Comparison of ENCODE assay signal across 22 cellular contexts in genomic region chr22:20087319-20088262, GRCh38. TPM values are rescaled to one million over a fixed set of nuclear protein-coding genes. Genes with fewer than 3 reads are reported as not detected.
DNase-seq lines count a peak whose midpoint lies in the region; ATAC-seq, FAIRE-seq and TF ChIP-seq lines count a peak whose summit lies in the region.
"Had no signal": no experiment of that assay in that cellular context is flagged by ENCODE, and none has a peak within 500 bp of the region (broad histone marks: within the 10 kb centered on the region; RNA-seq: fewer than 3 reads in every experiment).

No MANE protein-coding gene starts in this region.

- intact Hi-C loops in CD14-positive monocyte (cut with micrococcal nuclease) (no loop called here), Calu3 (cut with micrococcal nuclease; ENCODE audit: unreplicated experiment) (no loop called here)
- intact Hi-C loops in CD4-positive, alpha-beta memory T cell (cut with micrococcal nuclease) = no loop called here
- intact Hi-C loops in naive thymus-derived CD4-positive, alpha-beta T cell (cut with micrococcal nuclease) = no loop called here

- H3K36me3 ChIP-seq in CD4-positive, alpha-beta memory T cell (ENCODE audit: insufficient read depth, low read length) = peaks cover 67% of the 10 kb centered on the region
- peaks cover 50% of the 10 kb centered on the region for H3K36me3 ChIP-seq in bronchial epithelial cell (ENCODE audit: control insufficient read depth, insufficient read depth, low read length)
- peaks cover 16 to 72% (median 26%) of the 10 kb centered on the region in 3 experiments for H3K36me3 ChIP-seq in naive thymus-derived CD4-positive, alpha-beta T cell (ENCODE audit: control insufficient read depth in 2 of 3, insufficient read depth in 3 of 3, low read length in 3 of 3)

- H3K27me3 ChIP-seq in CD4-positive, alpha-beta memory T cell (ENCODE audit: insufficient read depth, low read length) = no peaks in the 10 kb centered on the region
- no peaks in the 10 kb centered on the region for H3K27me3 ChIP-seq in bronchial epithelial cell (ENCODE audit: control insufficient read depth, insufficient read depth, low read length)
- no peaks in the 10 kb centered on the region for H3K27me3 ChIP-seq in naive thymus-derived CD4-positive, alpha-beta T cell (ENCODE audit: control insufficient read depth in 2 of 2, insufficient read depth in 2 of 2, low read length in 2 of 2)
- H3K27me3 ChIP-seq: stomach, thyroid gland had no signal

- H3K27me3 Mint-ChIP-seq in CD14-positive monocyte (ENCODE audit: low read depth in 3 of 3) (peaks cover 0 to 2% (median 0%) of the 10 kb centered on the region in 3 donors), Calu3 (ENCODE audit: unreplicated experiment) (no peaks in the 10 kb centered on the region)
- H3K27me3 Mint-ChIP-seq in CD4-positive, alpha-beta memory T cell = no peaks in the 10 kb centered on the region
- no peaks in the 10 kb centered on the region for H3K27me3 Mint-ChIP-seq in naive thymus-derived CD4-positive, alpha-beta T cell
- H3K27me3 Mint-ChIP-seq: activated naive CD4-positive, alpha-beta T cell treated with anti-CD3 and anti-CD28 coated beads, Interleukin-2, amount 50 U/mL, for 24 hours had no signal

- H3K27ac ChIP-seq in CD4-positive, alpha-beta memory T cell (ENCODE audit: low read depth, low read length) = no peak overlapping the region
- H3K27ac ChIP-seq in naive thymus-derived CD4-positive, alpha-beta T cell (ENCODE audit: low read depth, low read length) = no peak overlapping the region
- H3K27ac ChIP-seq: prostate gland, stomach, thyroid gland had no signal

- ATAC-seq in naive thymus-derived CD4-positive, alpha-beta T cell = peak; percentile 47

- CTCF ChIA-PET in CD4-positive, alpha-beta memory T cell (lab: Charles Lee; ENCODE audit: partially characterized antibody) = no interaction called here
- CTCF ChIA-PET in naive thymus-derived CD4-positive, alpha-beta T cell (lab: Charles Lee) = interaction anchor here (0.7 kb wide), 1 partner anchor 1866 kb away, joined by 3 read pairs; no protein-coding TSS in a partner anchor
- CTCF ChIA-PET in Calu3 (lab: Charles Lee) = no interaction called here

- peak overlapping the region in 1 of 2 donors; percentile 35 for H3K4me3 Mint-ChIP-seq in CD14-positive monocyte
- H3K4me3 Mint-ChIP-seq in CD4-positive, alpha-beta memory T cell = peak overlapping the region in 2 of 8 donors; percentile 29 to 41
- no peak overlapping the region for H3K4me3 Mint-ChIP-seq in naive thymus-derived CD4-positive, alpha-beta T cell
- no peak overlapping the region for H3K4me3 Mint-ChIP-seq in Calu3 (ENCODE audit: low read depth, unreplicated experiment)
- H3K4me3 Mint-ChIP-seq: activated naive CD4-positive, alpha-beta T cell treated with anti-CD3 and anti-CD28 coated beads, Interleukin-2, amount 50 U/mL, for 24 hours had no signal

- H3K4me3 ChIP-seq in CD4-positive, alpha-beta memory T cell (ENCODE audit: low read length in 2 of 2) = no peak overlapping the region
- H3K4me3 ChIP-seq in bronchial epithelial cell (ENCODE audit: low read depth, low read length) = no peak overlapping the region
- no peak overlapping the region for H3K4me3 ChIP-seq in naive thymus-derived CD4-positive, alpha-beta T cell (ENCODE audit: low read length)
- H3K4me3 ChIP-seq: lung, prostate gland, stomach, thyroid gland had no signal

- no TSS peak for BruUV-seq in Calu3 (replicated peaks; lab: Mats Ljungman, UMichigan)

- POLR2A ChIA-PET in CD4-positive, alpha-beta memory T cell (lab: Charles Lee; ENCODE audit: partially characterized antibody) = no interaction called here
- POLR2A ChIA-PET in naive thymus-derived CD4-positive, alpha-beta T cell (lab: Charles Lee) = no interaction called here

- DNase-seq in CD14-positive monocyte (ENCODE audit: low spot score) (peak; percentile 33), bronchial epithelial cell (ENCODE audit: low read depth) (no peak), Calu3 (no peak), cerebellum (ENCODE audit: low spot score) (no peak), SKM-1 treated with dmso at 0.1 percent for 144 hours (lab: John Stamatoyannopoulos, UW; ENCODE audit: unreplicated experiment) (no peak), midbrain (lab: John Stamatoyannopoulos, UW) (no peak)
- no peak for DNase-seq in CD4-positive, alpha-beta memory T cell
- DNase-seq in naive thymus-derived CD4-positive, alpha-beta T cell = no peak
- DNase-seq: activated T-cell treated with anti-CD3 and anti-CD28 coated beads, Interleukin-2, amount 50 U/mL, for 48 hours; C1 segment of cervical spinal cord; Karpas-422; NCI-H1436; NCI-H2107; NCI-H446; RPMI8226; stomach; thyroid gland had no signal

- no peaks in the 10 kb centered on the region for H3K9me3 ChIP-seq in CD4-positive, alpha-beta memory T cell (ENCODE audit: control insufficient read depth in 1 of 2, low read length in 2 of 2)
- H3K9me3 ChIP-seq in naive thymus-derived CD4-positive, alpha-beta T cell (ENCODE audit: control insufficient read depth in 2 of 3, low read length in 3 of 3) = no peaks in the 10 kb centered on the region
- H3K9me3 ChIP-seq: prostate gland, stomach, thyroid gland had no signal

- peak overlapping the region in 2 of 7 donors; percentile 46 to 48 for H3K27ac Mint-ChIP-seq in CD14-positive monocyte
- H3K27ac Mint-ChIP-seq in CD4-positive, alpha-beta memory T cell = peak overlapping the region in 5 of 7 donors; percentile 5 to 56 (median 31)
- peak overlapping the region in 1 of 9 donors; percentile 70 for H3K27ac Mint-ChIP-seq in naive thymus-derived CD4-positive, alpha-beta T cell
- H3K27ac Mint-ChIP-seq in Calu3 (ENCODE audit: unreplicated experiment) = no peak overlapping the region
- H3K27ac Mint-ChIP-seq: activated naive CD4-positive, alpha-beta T cell treated with anti-CD3 and anti-CD28 coated beads, Interleukin-2, amount 50 U/mL, for 24 hours had no signal

- FAIRE-seq in bronchial epithelial cell (lab: Jason Lieb, UNC) = peak; percentile 60
- FAIRE-seq: GM12891, keratinocyte had no signal

- H3K4me1 Mint-ChIP-seq in CD14-positive monocyte = peaks cover 17% of the 10 kb centered on the region
- peaks cover 24 to 55% (median 41%) of the 10 kb centered on the region in 4 donors for H3K4me1 Mint-ChIP-seq in CD4-positive, alpha-beta memory T cell
- H3K4me1 Mint-ChIP-seq in naive thymus-derived CD4-positive, alpha-beta T cell = peaks cover 22 to 40% (median 31%) of the 10 kb centered on the region in 7 donors
- peaks cover 24% of the 10 kb centered on the region for H3K4me1 Mint-ChIP-seq in Calu3 (ENCODE audit: low read depth, unreplicated experiment)

- H3K4me1 ChIP-seq in CD4-positive, alpha-beta memory T cell (ENCODE audit: insufficient read depth, low read length) = peaks cover 43% of the 10 kb centered on the region
- peaks cover 12 to 53% of the 10 kb centered on the region in 2 donors for H3K4me1 ChIP-seq in naive thymus-derived CD4-positive, alpha-beta T cell (ENCODE audit: control insufficient read depth in 2 of 2, insufficient read depth in 2 of 2, low read length in 2 of 2)

- H3K9me3 Mint-ChIP-seq in CD14-positive monocyte = no peaks in the 10 kb centered on the region
- no peaks in the 10 kb centered on the region for H3K9me3 Mint-ChIP-seq in CD4-positive, alpha-beta memory T cell
- peaks cover 0 to 1% (median 0%) of the 10 kb centered on the region in 11 donors for H3K9me3 Mint-ChIP-seq in naive thymus-derived CD4-positive, alpha-beta T cell
- H3K9me3 Mint-ChIP-seq in Calu3 (ENCODE audit: low read depth, unreplicated experiment) = no peaks in the 10 kb centered on the region
- H3K9me3 Mint-ChIP-seq: activated naive CD4-positive, alpha-beta T cell treated with anti-CD3 and anti-CD28 coated beads, Interleukin-2, amount 50 U/mL, for 24 hours had no signal

- TF ChIP-seq CTCF in CD14-positive monocyte (IDR thresholded peaks at IDR 0.05) (no peak), bronchial epithelial cell (IDR thresholded peaks at IDR 0.05; ENCODE audit: insufficient read depth, low read length, severe bottlenecking) (no peak), Calu3 (IDR thresholded peaks at IDR 0.05; ENCODE audit: unreplicated experiment) (no peak)

- H3K36me3 Mint-ChIP-seq in CD14-positive monocyte (peaks cover 75 to 78% of the 10 kb centered on the region in 2 donors), Calu3 (ENCODE audit: insufficient read depth, unreplicated experiment) (peaks cover 78% of the 10 kb centered on the region)
- H3K36me3 Mint-ChIP-seq in CD4-positive, alpha-beta memory T cell = peaks cover 56 to 66% of the 10 kb centered on the region in 2 donors
- peaks cover 16 to 67% (median 30%) of the 10 kb centered on the region in 5 donors for H3K36me3 Mint-ChIP-seq in naive thymus-derived CD4-positive, alpha-beta T cell

RNA-seq across cellular contexts. Expression of gene DGCR8, which starts 7.5 kb away (rescaled TPM):
- 1 to 10 TPM; 1.2 to 1.4 TPM for polyA plus RNA-seq in CD14-positive monocyte
- total RNA-seq in CD4-positive, alpha-beta memory T cell = 10 to 100 TPM; 47.6 to 48.2 TPM
- polyA plus RNA-seq in CD4-positive, alpha-beta memory T cell = 1 to 10 TPM; 2.2 to 5.1 TPM
- total RNA-seq in bronchial epithelial cell (30.5 and 39.8 TPM in 2 replicates), Calu3 (2022) (53.1 and 54.7 TPM in 2 replicates), cerebellum (45.4 TPM)
- total RNA-seq in naive thymus-derived CD4-positive, alpha-beta T cell = 10 to 100 TPM; 33.4 to 63.6 (median 41.1) TPM
- polyA plus RNA-seq in naive thymus-derived CD4-positive, alpha-beta T cell = 1 to 10 TPM; 4.1 to 6.1 TPM

RNA-seq across cellular contexts. Expression of gene RANBP1, which starts 28.3 kb away (rescaled TPM):
- 10 to 100 TPM; 45.0 to 47.4 TPM for polyA plus RNA-seq in CD14-positive monocyte
- total RNA-seq in CD4-positive, alpha-beta memory T cell = 10 to 100 TPM; 61.9 to 67.9 TPM
- polyA plus RNA-seq in CD4-positive, alpha-beta memory T cell = 100 to 1,000 TPM in 1 of 2 donors, 10 to 100 TPM in 1; 87.0 to 111 TPM
- total RNA-seq in bronchial epithelial cell (147 and 263 TPM in 2 replicates), Calu3 (2022) (205 and 208 TPM in 2 replicates), cerebellum (90.7 TPM)
- 100 to 1,000 TPM in 1 of 5 experiments, 10 to 100 TPM in 4; 50.4 to 224 (median 74.8) TPM for total RNA-seq in naive thymus-derived CD4-positive, alpha-beta T cell
- polyA plus RNA-seq in naive thymus-derived CD4-positive, alpha-beta T cell = 10 to 100 TPM; 86.1 to 90.6 TPM

RNA-seq across cellular contexts. Expression of gene TRMT2A, which starts 29.4 kb away (rescaled TPM):
- 10 to 100 TPM; 20.1 to 23.5 TPM for polyA plus RNA-seq in CD14-positive monocyte
- total RNA-seq in CD4-positive, alpha-beta memory T cell = 100 to 1,000 TPM; 110 to 126 TPM
- polyA plus RNA-seq in CD4-positive, alpha-beta memory T cell = 10 to 100 TPM; 28.0 to 37.5 TPM
- total RNA-seq in bronchial epithelial cell (37.9 and 40.7 TPM in 2 replicates), Calu3 (2022) (63.0 and 71.9 TPM in 2 replicates), cerebellum (33.6 TPM)
- 100 to 1,000 TPM in 2 of 5 experiments, 10 to 100 TPM in 3; 92.0 to 134 (median 95.8) TPM for total RNA-seq in naive thymus-derived CD4-positive, alpha-beta T cell
- 10 to 100 TPM; 30.0 to 44.5 TPM for polyA plus RNA-seq in naive thymus-derived CD4-positive, alpha-beta T cell

RNA-seq across cellular contexts. Expression of gene ZDHHC8, which starts 44.0 kb away (rescaled TPM):
- polyA plus RNA-seq in CD14-positive monocyte = 1 to 10 TPM in 1 of 2 donors, under 1 TPM in 1; 0.73 to 1.1 TPM
- total RNA-seq in CD4-positive, alpha-beta memory T cell = 10 to 100 TPM; 80.0 to 81.7 TPM
- polyA plus RNA-seq in CD4-positive, alpha-beta memory T cell = 1 to 10 TPM; 1.0 to 7.0 TPM
- total RNA-seq in bronchial epithelial cell (4.1 and 6.6 TPM in 2 replicates), Calu3 (2022) (78.4 and 87.2 TPM in 2 replicates), cerebellum (7.7 TPM)
- 10 to 100 TPM; 63.4 to 88.5 (median 79.2) TPM for total RNA-seq in naive thymus-derived CD4-positive, alpha-beta T cell
- polyA plus RNA-seq in naive thymus-derived CD4-positive, alpha-beta T cell = 1 to 10 TPM in 1 of 2 donors, under 1 TPM in 1; 0.95 to 4.3 TPM
